Comparison of ENCODE assay signal across 1 cellular context in genomic region chr10:62001898-62002297, GRCh38.
TF ChIP-seq lines count a peak whose summit lies in the region.

No MANE protein-coding gene starts in this region.

TF ChIP-seq in GM12878, 131 proteins besides CTCF, POLR2A, EP300 and RAD21 (continued from another document):
- TF ChIP-seq ZNF592 (IDR thresholded peaks at IDR 0.05) (peak; percentile 10; the same call in 1 of the 2 replicates), STAT1 (conservative IDR thresholded peaks at IDR 0.05) (no peak), HDGF (IDR thresholded peaks at IDR 0.05) (no peak), BACH1 (IDR thresholded peaks at IDR 0.05; ENCODE audit: borderline replicate concordance) (no peak), RB1 (IDR thresholded peaks at IDR 0.05; ENCODE audit: borderline replicate concordance) (no peak), CBFB (IDR thresholded peaks at IDR 0.05; ENCODE audit: low read depth) (no peak), ZBTB33 (IDR thresholded peaks at IDR 0.05) (no peak), IKZF2 (IDR thresholded peaks at IDR 0.05) (peak; percentile 74 to 81), ELK1 (IDR thresholded peaks at IDR 0.05; ENCODE audit: low read depth, low read length) (no peak)
